Comparison of ENCODE assay signal across 8 cellular contexts in the genomic region with DNA sequence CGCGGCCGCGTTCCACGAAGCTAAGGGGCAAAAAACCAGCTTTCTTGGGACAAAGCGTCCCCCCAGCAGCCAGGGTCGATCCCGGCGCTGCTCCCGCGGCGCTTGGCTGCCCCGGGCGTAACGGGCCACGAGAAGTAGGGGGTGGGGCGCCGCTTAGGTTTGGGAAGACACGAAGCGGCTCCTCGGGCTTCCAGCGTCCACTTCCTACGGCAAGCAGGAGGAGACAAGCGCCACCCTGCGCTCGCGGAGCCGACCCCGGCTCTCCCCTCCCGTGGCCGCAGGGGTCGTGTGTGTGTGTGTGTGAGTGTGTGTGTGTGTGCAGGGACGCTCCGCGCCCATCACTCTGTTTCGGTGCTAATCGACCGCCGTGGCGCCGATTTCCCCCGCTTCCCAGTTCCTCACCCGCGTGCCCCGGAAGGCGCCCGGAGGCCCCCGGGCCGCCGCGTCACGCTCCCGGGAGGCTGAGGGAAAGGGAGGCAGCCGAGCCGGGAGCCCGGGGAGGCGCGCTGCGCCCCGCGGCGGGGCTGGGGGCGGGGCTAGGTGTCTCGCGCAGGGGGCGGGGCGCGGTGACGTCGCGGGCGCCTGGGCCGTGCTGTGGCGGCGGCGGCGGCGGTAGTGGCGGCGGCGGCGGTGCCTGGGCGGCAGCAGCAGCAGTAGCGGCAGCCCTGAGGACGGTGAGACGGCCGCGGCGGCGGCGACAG. TPM values are rescaled to one million over a fixed set of nuclear protein-coding genes. Genes with fewer than 3 reads are reported as not detected.
DNase-seq lines count a peak whose midpoint lies in the region; ATAC-seq and TF ChIP-seq lines count a peak whose summit lies in the region.

A gene (plus strand): TSS at position 575 of the 701 bp plus-strand sequence. CDS start 36,681 bp downstream, outside the sequence.

- peak; percentile 30 for DNase-seq in BJ (ENCODE audit: low read depth)
- peak; percentile 53 for DNase-seq in GM19240 (ENCODE audit: insufficient read length, low spot score)
- DNase-seq in NCI-H774 (lab: John Stamatoyannopoulos, UW), result peak; percentile 86
- DNase-seq in effector CD8-positive, alpha-beta T cell (lab: John Stamatoyannopoulos, UW), result peak; percentile 76
- DNase-seq in lung microvascular endothelial cell (ENCODE audit: low read depth in 2 of 2), result peak; percentile 90 to 92
- DNase-seq in stimulated activated CD4-positive, alpha-beta T cell treated with anti-CD3 and anti-CD28 coated beads, TNF-alpha, amount 100 ng/mL, for 4 hours (ENCODE audit: low read depth in 3 of 3), result peak; percentile 73 to 87 (median 76)

- POLR2A ChIA-PET in BJ (lab: Charles Lee), result no interaction called here
- POLR2A ChIA-PET in activated CD8-positive, alpha-beta memory T cell treated with anti-CD3 and anti-CD28 coated beads for 36 hours (lab: Charles Lee), result interaction anchor here (0.6 to 1.0 kb wide), 3 partner anchors 601 to 608 kb away, joined by 3 to 15 read pairs (median 4); no protein-coding TSS in a partner anchor

- no peak for TF ChIP-seq CTCF in BJ (IDR thresholded peaks at IDR 0.05; ENCODE audit: insufficient read depth, low read depth, low read length)

- peak; percentile 45 for ATAC-seq in HG03469 (IDR thresholded peaks at IDR 0.05; ENCODE audit: unreplicated experiment)

- no peaks in the 10 kb centered on the region for H3K36me3 ChIP-seq in BJ (ENCODE audit: control insufficient read depth, insufficient read depth, low read length)

- CTCF ChIA-PET in BJ (lab: Yijun Ruan, JAX), result interaction anchor here (0.8 to 1.1 kb wide), 2 partner anchors 41 to 414 kb away, joined by 3 read pairs; a partner anchor contains a TSS
- CTCF ChIA-PET in activated CD8-positive, alpha-beta memory T cell treated with anti-CD3 and anti-CD28 coated beads for 36 hours (lab: Charles Lee), result interaction anchor here (0.8 to 1.3 kb wide), 3 partner anchors 11 to 42 kb away, joined by 3 to 4 read pairs (median 3); a partner anchor contains a TSS

- no peaks in the 10 kb centered on the region for H3K27me3 ChIP-seq in BJ (ENCODE audit: control insufficient read depth, insufficient read depth, low read length)

- peak within 1 kb of the TSS; percentile 71 for H3K4me3 ChIP-seq in BJ (ENCODE audit: low read depth, low read length)

RNA-seq across cellular contexts. Expression of the gene that starts here (rescaled TPM):
- 14.5 and 18.5 TPM in 2 replicates for polyA plus RNA-seq in BJ (2011; rRNA removed)
- 50.5 and 51.7 TPM in 2 replicates for polyA minus RNA-seq in BJ (2011; rRNA and poly(A)+ RNA removed)
- total RNA-seq in activated CD8-positive, alpha-beta memory T cell treated with anti-CD3 and anti-CD28 coated beads for 36 hours, result 10 to 100 TPM; 24.2 to 25.8 TPM
- total RNA-seq in lung microvascular endothelial cell, result 17.2 and 32.5 TPM in 2 replicates

Comparison
In these comparisons a context has a peak if more than half of its experiments do, and no peak if none do; other contexts are left out.
1. Peak in every context shown above with its lines: DNase-seq, ATAC-seq and H3K4me3 ChIP-seq.
2. DNase-seq: peak in every context shown above with its lines; median percentile 91 in lung microvascular endothelial cell; 86 in NCI-H774; 76 in effector CD8-positive, alpha-beta T cell; 76 in stimulated activated CD4-positive, alpha-beta T cell treated with anti-CD3 and anti-CD28 coated beads, TNF-alpha, amount 100 ng/mL, for 4 hours; 53 in GM19240; 30 in BJ.